Comparison of ENCODE assay signal across 13 cellular contexts in the genomic region with DNA sequence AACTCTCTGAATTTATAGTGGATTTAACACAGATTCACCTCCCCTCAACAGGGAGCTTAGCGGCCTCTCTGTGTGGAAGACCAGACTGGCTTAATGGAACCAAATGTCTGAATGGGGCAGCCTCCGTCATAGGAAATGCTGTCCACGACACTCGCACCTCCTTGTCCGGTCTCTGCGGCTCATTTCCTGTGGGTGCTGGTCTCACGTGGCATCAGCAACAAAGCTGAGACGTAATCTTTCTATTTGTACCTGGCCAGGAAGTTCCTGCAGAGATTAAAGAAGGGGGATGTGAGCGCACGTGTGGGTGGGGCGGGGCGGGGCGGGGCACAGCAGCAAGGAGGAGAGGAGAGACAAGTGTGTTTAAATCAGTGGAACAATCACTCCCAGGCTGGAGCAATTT.
DNase-seq lines count a peak whose midpoint lies in the region; ATAC-seq and TF ChIP-seq lines count a peak whose summit lies in the region.
"Had no signal": no experiment of that assay in that cellular context is flagged by ENCODE, and none has a peak within 500 bp of the region (broad histone marks: within the 10 kb centered on the region; RNA-seq: fewer than 3 reads in every experiment).

No MANE protein-coding gene starts in this region.

- POLR2A ChIA-PET in CD4-positive, alpha-beta memory T cell (lab: Charles Lee; ENCODE audit: partially characterized antibody) = no interaction called here
- POLR2A ChIA-PET in Caco-2 (lab: Charles Lee) = no interaction called here

- H3K4me1 Mint-ChIP-seq in CD4-positive, alpha-beta memory T cell = peaks cover 0 to 10% (median 4%) of the 10 kb centered on the region in 4 donors
- H3K4me1 Mint-ChIP-seq in activated T-helper 17 cell treated with anti-CD3 and anti-CD28 coated beads, Interleukin-2, amount 50 U/mL, for 72 hours = no peaks in the 10 kb centered on the region
- no peaks in the 10 kb centered on the region for H3K4me1 Mint-ChIP-seq in activated T-helper 1 cell treated with anti-CD3 and anti-CD28 coated beads, Interleukin-12 subunit alpha, Interleukin-12 subunit beta, Interleukin-2, Interleukin-4 antibody, amounts not matched to agents 30 ng/mL and 10 ng/mL and 1 ng/mL, durations not matched to agents 14 hours and 24 hours and 36 hours (ENCODE audit: low read depth)
- H3K4me1 Mint-ChIP-seq in Caco-2 (ENCODE audit: low read depth, unreplicated experiment) = no peaks in the 10 kb centered on the region
- H3K4me1 Mint-ChIP-seq: stimulated activated effector memory CD8-positive, alpha-beta T cell treated with anti-CD3 and anti-CD28 coated beads, Interleukin-12 subunit alpha, Interleukin-12 subunit beta, amount 100 ng/mL, for 72 hours had no signal

- TF ChIP-seq CTCF in GM20000 (IDR thresholded peaks at IDR 0.05; ENCODE audit: extremely low read depth, missing control alignments) (no peak), right lobe of liver (IDR thresholded peaks at IDR 0.05) (no peak), Caco-2 (IDR thresholded peaks at IDR 0.05; ENCODE audit: insufficient read depth in 1 of 2, low read depth in 1 of 2, low read length in 1 of 2, severe bottlenecking in 1 of 2, unreplicated experiment in 1 of 2) (no peak)

- ATAC-seq in activated T-helper 17 cell treated with anti-CD3 and anti-CD28 coated beads, Interleukin-2, amount 50 U/mL, for 72 hours (replicated peaks) = no peak
- ATAC-seq in right lobe of liver (peak; percentile 6 to 57 (median 44)), HG03460 (IDR thresholded peaks at IDR 0.05; ENCODE audit: unreplicated experiment) (no peak)
- ATAC-seq: stimulated activated effector memory CD8-positive, alpha-beta T cell treated with anti-CD3 and anti-CD28 coated beads, Interleukin-12 subunit alpha, Interleukin-12 subunit beta, amount 100 ng/mL, for 72 hours had no signal

- no peak overlapping the region for H3K4me3 ChIP-seq in CD4-positive, alpha-beta memory T cell (ENCODE audit: low read length in 2 of 2)
- H3K4me3 ChIP-seq in right lobe of liver (no peak overlapping the region), Caco-2 (ENCODE audit: low read depth, low read length) (no peak overlapping the region)

- intact Hi-C loops in CD4-positive, alpha-beta memory T cell (cut with micrococcal nuclease) = no loop called here
- intact Hi-C loops in right lobe of liver (cut with DNase I) = no loop called here
- intact Hi-C loops in activated T-helper 1 cell treated with anti-CD3 and anti-CD28 coated beads, Interleukin-12 subunit alpha, Interleukin-12 subunit beta, Interleukin-2, Interleukin-4 antibody, amounts not matched to agents 30 ng/mL and 10 ng/mL and 1 ng/mL, durations not matched to agents 14 hours and 24 hours and 36 hours (cut with micrococcal nuclease) = no loop called here
- intact Hi-C loops in Caco-2 (cut with micrococcal nuclease; ENCODE audit: unreplicated experiment) = no loop called here

- 46% methylated on average over 13 of the region's 13 CpGs for WGBS in right lobe of liver (ENCODE audit: insufficient coverage, low coverage, low lambda C conversion rate, missing lambda C conversion rate)

- no peaks in the 10 kb centered on the region for H3K9me3 ChIP-seq in CD4-positive, alpha-beta memory T cell (ENCODE audit: control insufficient read depth in 1 of 2, low read length in 2 of 2)
- no peaks in the 10 kb centered on the region for H3K9me3 ChIP-seq in right lobe of liver
- no peaks in the 10 kb centered on the region for H3K9me3 ChIP-seq in Caco-2

- no peaks in the 10 kb centered on the region for H3K36me3 ChIP-seq in CD4-positive, alpha-beta memory T cell (ENCODE audit: insufficient read depth, low read length)
- no peaks in the 10 kb centered on the region for H3K36me3 ChIP-seq in right lobe of liver
- no peaks in the 10 kb centered on the region for H3K36me3 ChIP-seq in Caco-2 (ENCODE audit: control insufficient read depth, insufficient read depth, low read length)

- H3K27me3 ChIP-seq in CD4-positive, alpha-beta memory T cell (ENCODE audit: insufficient read depth, low read length) = no peaks in the 10 kb centered on the region
- H3K27me3 ChIP-seq in right lobe of liver (no peaks in the 10 kb centered on the region), Caco-2 (replicated peaks; ENCODE audit: control insufficient read depth, insufficient read depth, low read length) (no peaks in the 10 kb centered on the region)

- no peaks in the 10 kb centered on the region for H3K36me3 Mint-ChIP-seq in CD4-positive, alpha-beta memory T cell
- no peaks in the 10 kb centered on the region for H3K36me3 Mint-ChIP-seq in activated T-helper 17 cell treated with anti-CD3 and anti-CD28 coated beads, Interleukin-2, amount 50 U/mL, for 72 hours (ENCODE audit: low read depth)
- no peaks in the 10 kb centered on the region for H3K36me3 Mint-ChIP-seq in activated T-helper 1 cell treated with anti-CD3 and anti-CD28 coated beads, Interleukin-12 subunit alpha, Interleukin-12 subunit beta, Interleukin-2, Interleukin-4 antibody, amounts not matched to agents 30 ng/mL and 10 ng/mL and 1 ng/mL, durations not matched to agents 14 hours and 24 hours and 36 hours (ENCODE audit: low read depth)
- H3K36me3 Mint-ChIP-seq in Caco-2 (ENCODE audit: insufficient read depth, unreplicated experiment) = no peaks in the 10 kb centered on the region
- H3K36me3 Mint-ChIP-seq: activated naive CD4-positive, alpha-beta T cell treated with anti-CD3 and anti-CD28 coated beads, Interleukin-2, amount 50 U/mL, for 24 hours; stimulated activated effector memory CD8-positive, alpha-beta T cell treated with anti-CD3 and anti-CD28 coated beads, Interleukin-12 subunit alpha, Interleukin-12 subunit beta, amount 100 ng/mL, for 72 hours; T-cell had no signal

- peaks cover 0 to 3% (median 0%) of the 10 kb centered on the region in 8 donors for H3K9me3 Mint-ChIP-seq in CD4-positive, alpha-beta memory T cell
- H3K9me3 Mint-ChIP-seq in activated T-helper 17 cell treated with anti-CD3 and anti-CD28 coated beads, Interleukin-2, amount 50 U/mL, for 72 hours = peaks cover 4% of the 10 kb centered on the region
- no peaks in the 10 kb centered on the region for H3K9me3 Mint-ChIP-seq in activated T-helper 1 cell treated with anti-CD3 and anti-CD28 coated beads, Interleukin-12 subunit alpha, Interleukin-12 subunit beta, Interleukin-2, Interleukin-4 antibody, amounts not matched to agents 30 ng/mL and 10 ng/mL and 1 ng/mL, durations not matched to agents 14 hours and 24 hours and 36 hours
- H3K9me3 Mint-ChIP-seq in Caco-2 (ENCODE audit: unreplicated experiment) = no peaks in the 10 kb centered on the region
- H3K9me3 Mint-ChIP-seq: activated naive CD4-positive, alpha-beta T cell treated with anti-CD3 and anti-CD28 coated beads, Interleukin-2, amount 50 U/mL, for 24 hours had no signal

- H3K27ac ChIP-seq in CD4-positive, alpha-beta memory T cell (ENCODE audit: low read depth, low read length) = no peak overlapping the region
- H3K27ac ChIP-seq in right lobe of liver = no peak overlapping the region
- H3K27ac ChIP-seq: parathyroid adenoma had no signal

- no peak for TF ChIP-seq POLR2A in right lobe of liver (IDR thresholded peaks at IDR 0.05)

- no peaks in the 10 kb centered on the region for H3K27me3 Mint-ChIP-seq in CD4-positive, alpha-beta memory T cell
- H3K27me3 Mint-ChIP-seq in activated T-helper 17 cell treated with anti-CD3 and anti-CD28 coated beads, Interleukin-2, amount 50 U/mL, for 72 hours = peaks cover 2% of the 10 kb centered on the region
- peaks cover 2% of the 10 kb centered on the region for H3K27me3 Mint-ChIP-seq in activated T-helper 1 cell treated with anti-CD3 and anti-CD28 coated beads, Interleukin-12 subunit alpha, Interleukin-12 subunit beta, Interleukin-2, Interleukin-4 antibody, amounts not matched to agents 30 ng/mL and 10 ng/mL and 1 ng/mL, durations not matched to agents 14 hours and 24 hours and 36 hours (ENCODE audit: insufficient read depth)
- no peaks in the 10 kb centered on the region for H3K27me3 Mint-ChIP-seq in Caco-2 (ENCODE audit: insufficient read depth, unreplicated experiment)
- H3K27me3 Mint-ChIP-seq: T-cell had no signal

- H3K4me1 ChIP-seq in CD4-positive, alpha-beta memory T cell (ENCODE audit: insufficient read depth, low read length) = no peaks in the 10 kb centered on the region
- H3K4me1 ChIP-seq in right lobe of liver = peaks cover 0 to 16% (median 2%) of the 10 kb centered on the region in 4 donors
- H3K4me1 ChIP-seq in Caco-2 = no peaks in the 10 kb centered on the region
- H3K4me1 ChIP-seq: parathyroid adenoma had no signal

- CTCF ChIA-PET in CD4-positive, alpha-beta memory T cell (lab: Charles Lee; ENCODE audit: partially characterized antibody) = no interaction called here
- CTCF ChIA-PET in Caco-2 (lab: Charles Lee) = interaction anchor here (1.9 kb wide), 1 partner anchor 59 kb away, joined by 7 read pairs; no protein-coding TSS in a partner anchor

- H3K4me3 Mint-ChIP-seq in CD4-positive, alpha-beta memory T cell = peak overlapping the region in 4 of 8 donors; percentile 40 to 64 (median 52)
- peak overlapping the region; percentile 40 for H3K4me3 Mint-ChIP-seq in activated T-helper 17 cell treated with anti-CD3 and anti-CD28 coated beads, Interleukin-2, amount 50 U/mL, for 72 hours
- no peak overlapping the region for H3K4me3 Mint-ChIP-seq in activated T-helper 1 cell treated with anti-CD3 and anti-CD28 coated beads, Interleukin-12 subunit alpha, Interleukin-12 subunit beta, Interleukin-2, Interleukin-4 antibody, amounts not matched to agents 30 ng/mL and 10 ng/mL and 1 ng/mL, durations not matched to agents 14 hours and 24 hours and 36 hours
- H3K4me3 Mint-ChIP-seq in Caco-2 (ENCODE audit: unreplicated experiment) = no peak overlapping the region
- H3K4me3 Mint-ChIP-seq: activated naive CD4-positive, alpha-beta T cell treated with anti-CD3 and anti-CD28 coated beads, Interleukin-2, amount 50 U/mL, for 24 hours; HFFc6; stimulated activated effector memory CD8-positive, alpha-beta T cell treated with anti-CD3 and anti-CD28 coated beads, Interleukin-12 subunit alpha, Interleukin-12 subunit beta, amount 100 ng/mL, for 72 hours had no signal

- BruUV-seq in Caco-2 (replicated peaks; lab: Mats Ljungman, UMichigan) = no TSS peak

- H3K27ac Mint-ChIP-seq in CD4-positive, alpha-beta memory T cell = no peak overlapping the region
- H3K27ac Mint-ChIP-seq in activated T-helper 17 cell treated with anti-CD3 and anti-CD28 coated beads, Interleukin-2, amount 50 U/mL, for 72 hours = no peak overlapping the region
- no peak overlapping the region for H3K27ac Mint-ChIP-seq in activated T-helper 1 cell treated with anti-CD3 and anti-CD28 coated beads, Interleukin-12 subunit alpha, Interleukin-12 subunit beta, Interleukin-2, Interleukin-4 antibody, amounts not matched to agents 30 ng/mL and 10 ng/mL and 1 ng/mL, durations not matched to agents 14 hours and 24 hours and 36 hours
- H3K27ac Mint-ChIP-seq in Caco-2 (ENCODE audit: unreplicated experiment) = no peak overlapping the region
- H3K27ac Mint-ChIP-seq: activated naive CD4-positive, alpha-beta T cell treated with anti-CD3 and anti-CD28 coated beads, Interleukin-2, amount 50 U/mL, for 24 hours; HFFc6; stimulated activated effector memory CD8-positive, alpha-beta T cell treated with anti-CD3 and anti-CD28 coated beads, Interleukin-12 subunit alpha, Interleukin-12 subunit beta, amount 100 ng/mL, for 72 hours; T-cell had no signal

- DNase-seq in CD4-positive, alpha-beta memory T cell = peak; percentile 13 to 37 (median 16)
- peak; percentile 7 for DNase-seq in GM20000 (ENCODE audit: low spot score)
- DNase-seq in right lobe of liver = peak in 1 of 3 donors; percentile 39
- no peak for DNase-seq in activated T-helper 1 cell treated with anti-CD3 and anti-CD28 coated beads, Interleukin-12 subunit alpha, Interleukin-12 subunit beta, Interleukin-2, Interleukin-4 antibody, amounts not matched to agents 30 ng/mL and 10 ng/mL and 1 ng/mL, durations not matched to agents 14 hours and 24 hours and 36 hours (ENCODE audit: low spot score)
- DNase-seq in Caco-2 = no peak
- no peak for DNase-seq in activated CD8-positive, alpha-beta memory T cell treated with anti-CD3 and anti-CD28 coated beads, Interleukin-2, amount 50 U/mL, for 4 hours
- DNase-seq: HFFc6 had no signal

Comparison
In these comparisons a context has a peak if more than half of its experiments do, and no peak if none do; other contexts are left out.
1. DNase-seq: peak in CD4-positive, alpha-beta memory T cell (5 of 5) and GM20000 (single experiment); none in activated T-helper 1 cell treated with anti-CD3 and anti-CD28 coated beads, Interleukin-12 subunit alpha, Interleukin-12 subunit beta, Interleukin-2, Interleukin-4 antibody, amounts not matched to agents 30 ng/mL and 10 ng/mL and 1 ng/mL, durations not matched to agents 14 hours and 24 hours and 36 hours (single experiment), Caco-2 (0 of 2) and activated CD8-positive, alpha-beta memory T cell treated with anti-CD3 and anti-CD28 coated beads, Interleukin-2, amount 50 U/mL, for 4 hours (single experiment).
2. ATAC-seq: peak in right lobe of liver (4 of 4); none in activated T-helper 17 cell treated with anti-CD3 and anti-CD28 coated beads, Interleukin-2, amount 50 U/mL, for 72 hours (single experiment) and HG03460 (single experiment).